In genomic region chr15:64749167-64749566, GRCh38 we compare ENCODE assay signal across 12 cellular contexts. TPM values are rescaled to one million over a fixed set of nuclear protein-coding genes. Genes with fewer than 3 reads are reported as not detected.
A peak's percentile ranks its signal among the peaks of the same experiment; 100 is the strongest.
DNase-seq lines count a peak whose midpoint lies in the region; ATAC-seq and TF ChIP-seq lines count a peak whose summit lies in the region.
"Had no signal": no experiment of that assay in that cellular context is flagged by ENCODE, and none has a peak within 500 bp of the region (broad histone marks: within the 10 kb centered on the region; RNA-seq: fewer than 3 reads in every experiment).

No MANE protein-coding gene starts in this region.

- DNase-seq in GM04503 (ENCODE audit: low read depth): peak; percentile 7
- peak; percentile 52 for DNase-seq in adipocyte (ENCODE audit: low read depth)
- peak; percentile 60 to 88 for DNase-seq in psoas muscle
- no peak for DNase-seq in WERI-Rb-1
- no peak for DNase-seq in D341Med (ENCODE audit: low spot score)
- no peak for DNase-seq in NCI-H446 (lab: John Stamatoyannopoulos, UW)
- DNase-seq: activated B cell treated with CpG ODN at 0.5 μM for 24 hours; CD4-positive, alpha-beta T cell; RPMI8226; upper lobe of right lung had no signal

- H3K36me3 ChIP-seq in adipocyte (ENCODE audit: control insufficient read depth, insufficient read depth, low read length, severe bottlenecking) (no peaks in the 10 kb centered on the region), gastroesophageal sphincter (peaks cover 0 to 11% of the 10 kb centered on the region in 2 donors), psoas muscle (ENCODE audit: insufficient read depth in 1 of 2, low read depth in 1 of 2) (no peaks in the 10 kb centered on the region), WERI-Rb-1 (no peaks in the 10 kb centered on the region)
- H3K36me3 ChIP-seq: upper lobe of right lung had no signal

- TF ChIP-seq EP300 in gastroesophageal sphincter (IDR thresholded peaks at IDR 0.05): no peak

- no peak overlapping the region for H3K9ac ChIP-seq in adipocyte (ENCODE audit: low read length)

- TF ChIP-seq CTCF in gastroesophageal sphincter (IDR thresholded peaks at IDR 0.05) (no peak), psoas muscle (IDR thresholded peaks at IDR 0.05) (no peak), WERI-Rb-1 (IDR thresholded peaks at IDR 0.05; ENCODE audit: low read depth, low read length) (no peak)

- TF ChIP-seq POLR2A in gastroesophageal sphincter (IDR thresholded peaks at IDR 0.05): no peak

- H3K4me3 ChIP-seq in adipocyte (ENCODE audit: low read length) (no peak overlapping the region), gastroesophageal sphincter (no peak overlapping the region), psoas muscle (no peak overlapping the region), WERI-Rb-1 (ENCODE audit: low read depth, low read length) (no peak overlapping the region)
- H3K4me3 ChIP-seq: upper lobe of right lung had no signal

- H3K27ac ChIP-seq in gastroesophageal sphincter (peak overlapping the region; percentile 80 to 88 (median 87)), psoas muscle (no peak overlapping the region), WERI-Rb-1 (no peak overlapping the region)
- H3K27ac ChIP-seq: upper lobe of right lung had no signal

- H3K9me3 ChIP-seq in adipocyte (ENCODE audit: control insufficient read depth, low read length) (no peaks in the 10 kb centered on the region), gastroesophageal sphincter (no peaks in the 10 kb centered on the region), psoas muscle (no peaks in the 10 kb centered on the region), WERI-Rb-1 (ENCODE audit: severe bottlenecking) (no peaks in the 10 kb centered on the region)
- H3K9me3 ChIP-seq: upper lobe of right lung had no signal

- H3K4me1 ChIP-seq in adipocyte (ENCODE audit: control insufficient read depth, insufficient read depth, low read length): peaks cover 9% of the 10 kb centered on the region
- peaks cover 2 to 93% (median 36%) of the 10 kb centered on the region in 3 donors for H3K4me1 ChIP-seq in gastroesophageal sphincter
- H3K4me1 ChIP-seq in psoas muscle: peaks cover 11% of the 10 kb centered on the region
- H3K4me1 ChIP-seq: upper lobe of right lung had no signal

- 17 to 28% methylated on average over 6 to 9 of the region's 11 CpGs for WGBS in gastroesophageal sphincter (ENCODE audit: low coverage in 1 of 2), 2 donors
- WGBS in psoas muscle, 3 donors: 37 to 54% (median 40%) methylated on average over 11 of the region's 11 CpGs

- ATAC-seq in gastroesophageal sphincter (peak; percentile 86), psoas muscle (peak; percentile 98 to 100 (median 100)), HG03442 (IDR thresholded peaks at IDR 0.05; ENCODE audit: unreplicated experiment) (no peak)
- ATAC-seq: upper lobe of right lung had no signal

- H3K27me3 ChIP-seq in adipocyte (replicated peaks; ENCODE audit: control insufficient read depth, insufficient read depth, low read length): peaks cover 29% of the 10 kb centered on the region
- H3K27me3 ChIP-seq in gastroesophageal sphincter: no peaks in the 10 kb centered on the region
- H3K27me3 ChIP-seq in psoas muscle (ENCODE audit: insufficient read depth in 3 of 3, low read length in 2 of 3): no peaks in the 10 kb centered on the region
- no peaks in the 10 kb centered on the region for H3K27me3 ChIP-seq in WERI-Rb-1 (ENCODE audit: insufficient read depth, low read depth, severe bottlenecking)
- H3K27me3 ChIP-seq: upper lobe of right lung had no signal

- intact Hi-C loops in psoas muscle (cut with DNase I): no loop called here

RNA-seq across cellular contexts. Expression of gene RBPMS2, which starts 26.2 kb away (rescaled TPM):
- 10 to 100 TPM; 14.6 to 47.8 (median 33.9) TPM for total RNA-seq in gastroesophageal sphincter
- total RNA-seq in psoas muscle: 1 to 10 TPM; 1.9 to 3.6 (median 2.3) TPM
- 1 to 10 TPM; 1.6 to 2.0 (median 2.0) TPM for polyA plus RNA-seq in psoas muscle
- total RNA-seq: CD4-positive, alpha-beta T cell had no signal

Comparison
In these comparisons a context has a peak if more than half of its experiments do, and no peak if none do; other contexts are left out.
1. DNase-seq: peak in GM04503 (single experiment), adipocyte (single experiment) and psoas muscle (2 of 2); none in WERI-Rb-1 (single experiment), D341Med (single experiment) and NCI-H446 (0 of 2).
2. H3K27ac ChIP-seq: peak in gastroesophageal sphincter (4 of 4); none in psoas muscle (single experiment) and WERI-Rb-1 (single experiment).